24 cellular contexts compared by ENCODE assay signal in genomic region chr6:113039013-113039412, GRCh38.
"Had no signal": no experiment of that assay in that cellular context is flagged by ENCODE, and none has a peak within 500 bp of the region (broad histone marks: within the 10 kb centered on the region; RNA-seq: fewer than 3 reads in every experiment).

No MANE protein-coding gene starts in this region.

- H3K4me1 ChIP-seq: gastroesophageal sphincter, parathyroid adenoma, upper lobe of right lung had no signal

- H3K4me3 Mint-ChIP-seq: activated naive CD4-positive, alpha-beta T cell treated with anti-CD3 and anti-CD28 coated beads, Interleukin-2, amount 10 ng/mL, durations not matched to agents 7 days and 5 days; activated naive CD8-positive, alpha-beta T cell treated with anti-CD3 and anti-CD28 coated beads, Interleukin-2, amount 50 U/mL, for 24 hours; activated T-cell treated with anti-CD3 and anti-CD28 coated beads, Interleukin-2, amount 50 U/mL, for 72 hours; brain; effector memory CD8-positive, alpha-beta T cell; nephron had no signal

- H3K9me3 Mint-ChIP-seq: activated naive CD8-positive, alpha-beta T cell treated with anti-CD3 and anti-CD28 coated beads, Interleukin-2, amount 50 U/mL, for 24 hours had no signal

- H3K27ac Mint-ChIP-seq: activated naive CD4-positive, alpha-beta T cell treated with anti-CD3 and anti-CD28 coated beads, Interleukin-2, amount 10 ng/mL, durations not matched to agents 7 days and 5 days; activated naive CD8-positive, alpha-beta T cell treated with anti-CD3 and anti-CD28 coated beads, Interleukin-2, amount 50 U/mL, for 24 hours; activated T-cell treated with anti-CD3 and anti-CD28 coated beads, Interleukin-2, amount 50 U/mL, for 72 hours; effector memory CD8-positive, alpha-beta T cell; nephron had no signal

- H3K9me3 ChIP-seq: esophagus muscularis mucosa, gastroesophageal sphincter, upper lobe of right lung had no signal

- H3K27me3 Mint-ChIP-seq: activated naive CD4-positive, alpha-beta T cell treated with anti-CD3 and anti-CD28 coated beads, Interleukin-2, amount 10 ng/mL, durations not matched to agents 7 days and 5 days; activated naive CD8-positive, alpha-beta T cell treated with anti-CD3 and anti-CD28 coated beads, Interleukin-2, amount 50 U/mL, for 24 hours; brain; effector memory CD8-positive, alpha-beta T cell had no signal

- H2AFZ ChIP-seq: parathyroid adenoma had no signal

- H3K36me3 ChIP-seq: esophagus muscularis mucosa, gastroesophageal sphincter, upper lobe of right lung had no signal

- H3K27me3 ChIP-seq: esophagus muscularis mucosa, gastroesophageal sphincter, upper lobe of right lung had no signal

- H3K9ac ChIP-seq: parathyroid adenoma had no signal

- H3K4me3 ChIP-seq: esophagus muscularis mucosa, gastroesophageal sphincter, upper lobe of right lung had no signal

- DNase-seq: activated CD4-positive, alpha-beta T cell treated with anti-CD3 and anti-CD28 coated beads for 4 hours; activated CD4-positive, alpha-beta T cell treated with anti-CD3 and anti-CD28 coated beads, Interleukin-2, amount 50 U/mL, for 48 hours; activated CD4-positive, CD25-positive, alpha-beta regulatory T cell; activated effector memory CD4-positive, alpha-beta T cell treated with Interleukin-2 at 50 U/mL for 16 hours; activated naive CD4-positive, alpha-beta T cell treated with anti-CD3 and anti-CD28 coated beads, Interleukin-2, amount 10 ng/mL, durations not matched to agents 7 days and 5 days; activated naive CD8-positive, alpha-beta T cell treated with anti-CD3 and anti-CD28 coated beads, Interleukin-2, amount 50 U/mL, for 24 hours; activated T-cell treated with anti-CD3 and anti-CD28 coated beads, Interleukin-2, amount 50 U/mL, for 72 hours; anterior cingulate cortex; effector memory CD8-positive, alpha-beta T cell; head of caudate nucleus; islet precursor cell; left cardiac atrium; right cardiac atrium; stimulated activated CD4-positive, alpha-beta T cell treated with anti-CD3 and anti-CD28 coated beads, Interleukin-12 subunit alpha, Interleukin-12 subunit beta, amount 100 ng/mL, for 4 hours; stimulated activated CD4-positive, alpha-beta T cell treated with anti-CD3 and anti-CD28 coated beads, Interleukin-4, amount 100 ng/mL, for 4 hours; stimulated activated naive CD8-positive, alpha-beta T cell treated with anti-CD3 and anti-CD28 coated beads, Interleukin-15, Interleukin-2, amounts not matched to agents 100 U/mL and 50 U/mL, for 24 hours; upper lobe of right lung had no signal

- ATAC-seq: activated naive CD8-positive, alpha-beta T cell treated with anti-CD3 and anti-CD28 coated beads, Interleukin-2, amount 50 U/mL, for 24 hours; activated T-cell treated with anti-CD3 and anti-CD28 coated beads, Interleukin-2, amount 50 U/mL, for 72 hours; effector memory CD8-positive, alpha-beta T cell; gastroesophageal sphincter; left cardiac atrium; right cardiac atrium; stimulated activated naive CD8-positive, alpha-beta T cell treated with anti-CD3 and anti-CD28 coated beads, Interleukin-15, Interleukin-2, amounts not matched to agents 100 U/mL and 50 U/mL, for 24 hours; upper lobe of right lung had no signal

- H3K4me1 Mint-ChIP-seq: activated naive CD4-positive, alpha-beta T cell treated with anti-CD3 and anti-CD28 coated beads, Interleukin-2, amount 10 ng/mL, durations not matched to agents 7 days and 5 days; activated naive CD8-positive, alpha-beta T cell treated with anti-CD3 and anti-CD28 coated beads, Interleukin-2, amount 50 U/mL, for 24 hours; brain; nephron had no signal

- FAIRE-seq: endothelial cell of umbilical vein, TTC549 had no signal

- H3K36me3 Mint-ChIP-seq: activated naive CD4-positive, alpha-beta T cell treated with anti-CD3 and anti-CD28 coated beads, Interleukin-2, amount 10 ng/mL, durations not matched to agents 7 days and 5 days had no signal

- H3K27ac ChIP-seq: esophagus muscularis mucosa, gastroesophageal sphincter, parathyroid adenoma, upper lobe of right lung had no signal
